ENCODE assay signal across 9 cellular contexts in genomic region chr11:82960000-82960778, GRCh38. TPM values are rescaled to one million over a fixed set of nuclear protein-coding genes. Genes with fewer than 3 reads are reported as not detected.
A peak's percentile ranks its signal among the peaks of the same experiment; 100 is the strongest.
DNase-seq lines count a peak whose midpoint lies in the region; ATAC-seq and TF ChIP-seq lines count a peak whose summit lies in the region.
"Had no signal": no experiment of that assay in that cellular context is flagged by ENCODE, and none has a peak within 500 bp of the region (broad histone marks: within the 10 kb centered on the region; RNA-seq: fewer than 3 reads in every experiment).

No MANE protein-coding gene starts in this region.

- H3K9me3 Mint-ChIP-seq in activated T-cell treated with anti-CD3 and anti-CD28 coated beads, Interleukin-2, amount 50 U/mL, for 72 hours, result peaks cover 6% of the 10 kb centered on the region in 2 donors

- no peaks in the 10 kb centered on the region for H3K27me3 Mint-ChIP-seq in activated T-cell treated with anti-CD3 and anti-CD28 coated beads, Interleukin-2, amount 50 U/mL, for 72 hours (ENCODE audit: low read depth)

- DNase-seq in GM06990 (ENCODE audit: extremely low read depth, insufficient read length), result peak; percentile 41
- peak; percentile 35 to 36 for DNase-seq in activated T-cell treated with anti-CD3 and anti-CD28 coated beads, Interleukin-2, amount 50 U/mL, for 72 hours
- DNase-seq in medulla oblongata (ENCODE audit: extremely low spot score), result no peak
- no peak for DNase-seq in T1000 (lab: John Stamatoyannopoulos, UW)
- no peak for DNase-seq in AG20443 (ENCODE audit: low spot score)
- no peak for DNase-seq in NCI-H524 (lab: John Stamatoyannopoulos, UW)
- DNase-seq: hypothalamus had no signal

- TF ChIP-seq CTCF in GM06990 (IDR thresholded peaks at IDR 0.05; ENCODE audit: insufficient read depth, low read length, poor library complexity, severe bottlenecking), result no peak

- peaks cover 7 to 15% of the 10 kb centered on the region in 2 donors for H3K36me3 Mint-ChIP-seq in activated T-cell treated with anti-CD3 and anti-CD28 coated beads, Interleukin-2, amount 50 U/mL, for 72 hours (ENCODE audit: insufficient read depth in 2 of 2)

- H3K36me3 ChIP-seq in GM06990 (ENCODE audit: control insufficient read depth, insufficient read depth, low read length), result no peaks in the 10 kb centered on the region

- no peak overlapping the region for H3K4me3 ChIP-seq in GM06990 (replicated peaks; ENCODE audit: low read depth, low read length)

- H3K27ac Mint-ChIP-seq in activated T-cell treated with anti-CD3 and anti-CD28 coated beads, Interleukin-2, amount 50 U/mL, for 72 hours, result peak overlapping the region; percentile 4

- H3K4me3 Mint-ChIP-seq in activated T-cell treated with anti-CD3 and anti-CD28 coated beads, Interleukin-2, amount 50 U/mL, for 72 hours, result peak overlapping the region; percentile 61 to 81

- ATAC-seq in GM19351 (IDR thresholded peaks at IDR 0.05; ENCODE audit: unreplicated experiment) (peak; percentile 84), HG03139 (IDR thresholded peaks at IDR 0.05; ENCODE audit: unreplicated experiment) (peak; percentile 83)
- ATAC-seq in activated T-cell treated with anti-CD3 and anti-CD28 coated beads, Interleukin-2, amount 50 U/mL, for 72 hours (replicated peaks in 1 of 2), result peak; percentile 84 to 88

- H3K4me1 Mint-ChIP-seq in activated T-cell treated with anti-CD3 and anti-CD28 coated beads, Interleukin-2, amount 50 U/mL, for 72 hours (ENCODE audit: low read depth), result peaks cover 66% of the 10 kb centered on the region

- H3K27me3 ChIP-seq in GM06990 (replicated peaks; ENCODE audit: control insufficient read depth, insufficient read depth, low read length), result no peaks in the 10 kb centered on the region

RNA-seq across cellular contexts. Expression of gene DDIAS, which starts 58.7 kb away (rescaled TPM):
- total RNA-seq in activated T-cell treated with anti-CD3 and anti-CD28 coated beads, Interleukin-2, amount 50 U/mL, for 72 hours, result 10 to 100 TPM; 15.0 to 19.5 TPM

RNA-seq across cellular contexts. Expression of gene PRCP, which starts 60.0 kb away (rescaled TPM):
- 10 to 100 TPM; 35.3 to 35.9 TPM for total RNA-seq in activated T-cell treated with anti-CD3 and anti-CD28 coated beads, Interleukin-2, amount 50 U/mL, for 72 hours

Comparison
In these comparisons a context has a peak if more than half of its experiments do, and no peak if none do; other contexts are left out.
1. DNase-seq: peak in GM06990 (single experiment) and activated T-cell treated with anti-CD3 and anti-CD28 coated beads, Interleukin-2, amount 50 U/mL, for 72 hours (2 of 2); none in medulla oblongata (single experiment), T1000 (single experiment), AG20443 (single experiment) and NCI-H524 (0 of 2).
2. Peak in every context shown above with its lines, with median percentiles within 50 percentile points of each other: ATAC-seq.